Comparison of ENCODE assay signal across 7 cellular contexts in genomic region chr2:74482801-74483674, GRCh38. TPM values are rescaled to one million over a fixed set of nuclear protein-coding genes. Genes with fewer than 3 reads are reported as not detected.
DNase-seq lines count a peak whose midpoint lies in the region; ATAC-seq and TF ChIP-seq lines count a peak whose summit lies in the region.

TSS of gene CCDC142 (minus strand) at chr2:74482998. CDS start at chr2:74482837, 161 bp downstream.
TSS of gene TTC31 (plus strand) at chr2:74483081. CDS start at chr2:74483096, 15 bp downstream.

- intact Hi-C loops in sciatic nerve (cut with DNase I): loop anchor here (5.0 kb wide), 1 partner anchor 104 kb away; no protein-coding TSS in a partner anchor

- DNase-seq in NCI-H1930 (lab: John Stamatoyannopoulos, UW): peak; percentile 90 to 92
- DNase-seq in T-helper 9 cell: peak; percentile 85
- peak; percentile 97 for DNase-seq in astrocyte of the hippocampus (ENCODE audit: low read depth, low spot score)
- DNase-seq in hypothalamus (lab: John Stamatoyannopoulos, UW): peak; percentile 77 to 99 (median 93)
- peak; percentile 97 for DNase-seq in sciatic nerve (ENCODE audit: low spot score)

- ATAC-seq in GM18505 (IDR thresholded peaks at IDR 0.05; ENCODE audit: unreplicated experiment) (peak; percentile 83), HG02970 (IDR thresholded peaks at IDR 0.05; ENCODE audit: low FRiP score, unreplicated experiment) (peak; percentile 86), sciatic nerve (peak; percentile 99)

- TF ChIP-seq POLR2A in GM18505 (IDR thresholded peaks at IDR 0.05; ENCODE audit: borderline replicate concordance, extremely low read depth, insufficient read depth, insufficient read length): peak; percentile 76

RNA-seq across cellular contexts. Expression of gene CCDC142, which starts in this region (rescaled TPM):
- 25.0 TPM for total RNA-seq in sciatic nerve

RNA-seq across cellular contexts. Expression of gene TTC31, which starts in this region (rescaled TPM):
- 22.6 TPM for total RNA-seq in sciatic nerve

Comparison
In these comparisons a context has a peak if more than half of its experiments do, and no peak if none do; other contexts are left out.
1. Peak in every context shown above with its lines: DNase-seq and ATAC-seq.